In genomic region chr11:76770642-76771445, GRCh38 we compare ENCODE assay signal across 8 cellular contexts. TPM values are rescaled to one million over a fixed set of nuclear protein-coding genes. Genes with fewer than 3 reads are reported as not detected.
A peak's percentile ranks its signal among the peaks of the same experiment; 100 is the strongest.
DNase-seq lines count a peak whose midpoint lies in the region; ATAC-seq, FAIRE-seq and TF ChIP-seq lines count a peak whose summit lies in the region.

No MANE protein-coding gene starts in this region.

- H3K4me3 ChIP-seq in GM23248 (0 out of 2 replicates have a peak overlapping the region, but pooled peaks have one; percentile 10), small intestine (ENCODE audit: low read depth in 1 of 2, low read length in 2 of 2) (no peak overlapping the region)

- FAIRE-seq in small intestine (lab: Jason Lieb, UNC): no peak

- H3K9me2 ChIP-seq in GM23248 (ENCODE audit: insufficient read depth): no peaks in the 10 kb centered on the region

- H3K27ac ChIP-seq in GM23248 (peak overlapping the region; percentile 92), VCaP (peak overlapping the region; percentile 52), small intestine (ENCODE audit: low read depth in 1 of 2, low read length in 1 of 2) (peak overlapping the region; percentile 84 to 89)

- intact Hi-C loops in left cardiac atrium (cut with DNase I): no loop called here

- H3K4me2 ChIP-seq in GM23248 (ENCODE audit: unreplicated experiment): peak overlapping the region; percentile 63

- H3K36me3 ChIP-seq in GM23248 (ENCODE audit: low read depth) (no peaks in the 10 kb centered on the region), small intestine (ENCODE audit: control insufficient read depth in 2 of 2, insufficient read depth in 2 of 2, low read length in 2 of 2) (no peaks in the 10 kb centered on the region)

- H3K27me3 ChIP-seq in GM23248 (replicated peaks; ENCODE audit: insufficient read depth) (no peaks in the 10 kb centered on the region), small intestine (ENCODE audit: control insufficient read depth in 2 of 2, insufficient read depth in 2 of 2, low read length in 2 of 2) (no peaks in the 10 kb centered on the region)

- ATAC-seq in left cardiac atrium: peak; percentile 27 to 48

- H3F3A ChIP-seq in GM23248 (ENCODE audit: insufficient read depth): peaks cover 18% of the 10 kb centered on the region

- WGBS in GM23248 (ENCODE audit: low coverage in 1 of 2, low lambda C conversion rate in 2 of 2, missing lambda C conversion rate in 2 of 2), 2 experiments: 1 to 2% methylated on average over 6 of the region's 6 CpGs
- WGBS in small intestine, 3 donors: 19 to 31% (median 22%) methylated on average over 6 of the region's 6 CpGs

- peak overlapping the region; percentile 79 for H3K9ac ChIP-seq in GM23248

- no peaks in the 10 kb centered on the region for H4K20me1 ChIP-seq in GM23248 (ENCODE audit: insufficient read depth)

- in situ Hi-C loops in GM23248 (cut with MboI): no loop called here

- peak; percentile 95 for DNase-seq in GM23248
- peak; percentile 43 for DNase-seq in left cardiac atrium
- peak; percentile 66 for DNase-seq in small intestine
- no peak for DNase-seq in DMS79 (lab: John Stamatoyannopoulos, UW)
- DNase-seq in stimulated activated CD4-positive, alpha-beta T cell treated with anti-CD3 and anti-CD28 coated beads, Interleukin-15, amount 100 ng/mL, for 24 hours: no peak
- DNase-seq in NCI-H1092 (lab: John Stamatoyannopoulos, UW): no peak
- no peak for DNase-seq in foreskin melanocyte

- no peak for TF ChIP-seq CTCF in VCaP (conservative IDR thresholded peaks at IDR 0.05)

- H3K9me3 ChIP-seq in GM23248 (ENCODE audit: low read depth): no peaks in the 10 kb centered on the region
- no peaks in the 10 kb centered on the region for H3K9me3 ChIP-seq in small intestine (ENCODE audit: control insufficient read depth, low read depth)

- no peak overlapping the region for H2AFZ ChIP-seq in GM23248

- peaks cover 30% of the 10 kb centered on the region for H3K4me1 ChIP-seq in GM23248 (ENCODE audit: insufficient read depth)
- peaks cover 14 to 28% of the 10 kb centered on the region in 2 donors for H3K4me1 ChIP-seq in small intestine (ENCODE audit: control insufficient read depth in 2 of 2, insufficient read depth in 1 of 2, low read depth in 1 of 2, low read length in 1 of 2)

- no peaks in the 10 kb centered on the region for H3K79me2 ChIP-seq in GM23248 (ENCODE audit: insufficient read depth)

RNA-seq across cellular contexts. Expression of gene TSKU, which starts 12.3 kb away (rescaled TPM):
- total RNA-seq in GM23248 (2014; rRNA removed; shearing (Covaris generic)): 30.6 and 40.1 TPM in 2 replicates
- polyA plus RNA-seq in GM23248 (2016; fragmentation: Nextera tagmentation; extraction: Ambion mirVana) (30.8 and 35.2 TPM in 2 replicates), small intestine (10 to 100 TPM; 21.9 to 42.7 (median 22.8) TPM)
- 10 to 100 TPM; 27.7 to 33.3 TPM for total RNA-seq in left cardiac atrium

Comparison
In these comparisons a context has a peak if more than half of its experiments do, and no peak if none do; other contexts are left out.
1. DNase-seq: peak in GM23248 (single experiment), left cardiac atrium (single experiment) and small intestine (single experiment); none in DMS79 (single experiment), stimulated activated CD4-positive, alpha-beta T cell treated with anti-CD3 and anti-CD28 coated beads, Interleukin-15, amount 100 ng/mL, for 24 hours (single experiment), NCI-H1092 (single experiment) and foreskin melanocyte (single experiment).
2. Peak in every context shown above with its lines, with median percentiles within 50 percentile points of each other: H3K27ac ChIP-seq.